ENCODE assay signal across 8 cellular contexts in the genomic region with DNA sequence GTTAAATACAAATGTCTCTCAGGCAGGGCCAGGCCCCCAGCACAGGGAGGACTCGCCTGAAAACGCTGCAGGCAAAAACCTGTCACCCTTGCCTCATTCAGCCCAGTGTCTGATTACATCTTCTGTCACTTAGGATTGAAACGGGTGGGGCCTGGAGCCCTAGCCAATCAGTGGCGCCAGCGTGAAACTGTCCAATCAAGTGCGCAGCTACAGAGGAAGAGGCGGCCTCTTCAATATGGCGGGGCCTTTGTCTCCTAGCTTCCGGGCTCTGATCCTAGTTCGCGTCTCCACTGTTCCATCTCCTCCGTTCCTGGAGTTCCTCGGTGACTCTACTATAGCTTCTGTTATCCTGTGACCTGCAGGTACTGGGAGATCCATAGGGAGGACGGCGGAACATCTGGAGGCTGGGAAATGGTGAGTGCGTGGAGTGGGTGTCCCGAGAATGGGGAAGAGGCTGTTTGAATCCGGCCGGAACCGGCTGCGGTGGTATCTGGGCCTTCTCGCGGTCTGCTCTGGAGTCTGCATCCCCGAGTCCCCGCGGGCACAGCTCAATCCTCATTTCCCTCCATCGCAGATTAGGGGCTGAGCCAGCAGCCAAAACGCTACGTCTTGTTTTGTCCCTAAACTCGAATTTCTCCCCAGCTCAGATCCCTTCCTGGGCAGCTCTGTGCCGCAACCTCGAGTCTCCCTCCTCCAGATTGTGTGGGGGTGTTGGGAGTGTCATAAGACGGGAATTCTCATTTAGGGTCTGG. TPM values are rescaled to one million over a fixed set of nuclear protein-coding genes. Genes with fewer than 3 reads are reported as not detected.
DNase-seq lines count a peak whose midpoint lies in the region; ATAC-seq and TF ChIP-seq lines count a peak whose summit lies in the region.

A gene (plus strand): TSS at position 222 of the 752 bp plus-strand sequence. CDS start 190 bp downstream, at position 412.

- TF ChIP-seq POLR2A in lower leg skin (IDR thresholded peaks at IDR 0.05) = no peak

- TF ChIP-seq CTCF in choroid plexus epithelial cell (conservative IDR thresholded peaks at IDR 0.05; ENCODE audit: low read depth, low read length) (no peak), lower leg skin (IDR thresholded peaks at IDR 0.05) (no peak)

- ATAC-seq in GM19023 (IDR thresholded peaks at IDR 0.05; ENCODE audit: unreplicated experiment) (peak; percentile 100), HG03342 (IDR thresholded peaks at IDR 0.05; ENCODE audit: unreplicated experiment) (peak; percentile 100)

- DNase-seq in AG20443 (ENCODE audit: low spot score) = peak; percentile 96
- DNase-seq in NCI-H510A treated with DMSO at 0.1 percent for 48 hours (lab: John Stamatoyannopoulos, UW) = peak; percentile 80
- peak; percentile 80 to 85 for DNase-seq in activated CD4-positive, alpha-beta T cell treated with anti-CD3 and anti-CD28 coated beads for 4 hours
- DNase-seq in choroid plexus epithelial cell (ENCODE audit: low read depth) = peak; percentile 97
- DNase-seq in lower leg skin (ENCODE audit: low spot score in 2 of 2) = peak; percentile 94 to 98
- DNase-seq in stimulated activated CD8-positive, alpha-beta memory T cell treated with anti-CD3 and anti-CD28 coated beads, Interleukin-12 subunit alpha, Interleukin-12 subunit beta, amount 100 ng/mL, for 24 hours (ENCODE audit: extremely low read depth) = peak; percentile 65

- intact Hi-C loops in lower leg skin (cut with DNase I; ENCODE audit: low total_unique reads) = no loop called here

- H3K4me3 ChIP-seq in choroid plexus epithelial cell (ENCODE audit: low read depth, low read length) (peak within 1 kb of the TSS; percentile 74), lower leg skin (ENCODE audit: low read depth, poor library complexity, severe bottlenecking) (peak within 1 kb of the TSS; percentile 59)

- 0% methylated on average over 33 of the region's 33 CpGs for whole genome bisulfite sequencing in lower leg skin, 2 donors

RNA-seq across cellular contexts. Expression of the gene that starts here (rescaled TPM):
- 10 to 100 TPM in 1 of 4 donors, 1 to 10 TPM in 3; 2.7 to 20.7 (median 7.5) TPM for total RNA-seq in lower leg skin

Comparison
In these comparisons a context has a peak if more than half of its experiments do, and no peak if none do; other contexts are left out.
1. Peak in every context shown above with its lines: DNase-seq, ATAC-seq and H3K4me3 ChIP-seq.